In the genomic region with DNA sequence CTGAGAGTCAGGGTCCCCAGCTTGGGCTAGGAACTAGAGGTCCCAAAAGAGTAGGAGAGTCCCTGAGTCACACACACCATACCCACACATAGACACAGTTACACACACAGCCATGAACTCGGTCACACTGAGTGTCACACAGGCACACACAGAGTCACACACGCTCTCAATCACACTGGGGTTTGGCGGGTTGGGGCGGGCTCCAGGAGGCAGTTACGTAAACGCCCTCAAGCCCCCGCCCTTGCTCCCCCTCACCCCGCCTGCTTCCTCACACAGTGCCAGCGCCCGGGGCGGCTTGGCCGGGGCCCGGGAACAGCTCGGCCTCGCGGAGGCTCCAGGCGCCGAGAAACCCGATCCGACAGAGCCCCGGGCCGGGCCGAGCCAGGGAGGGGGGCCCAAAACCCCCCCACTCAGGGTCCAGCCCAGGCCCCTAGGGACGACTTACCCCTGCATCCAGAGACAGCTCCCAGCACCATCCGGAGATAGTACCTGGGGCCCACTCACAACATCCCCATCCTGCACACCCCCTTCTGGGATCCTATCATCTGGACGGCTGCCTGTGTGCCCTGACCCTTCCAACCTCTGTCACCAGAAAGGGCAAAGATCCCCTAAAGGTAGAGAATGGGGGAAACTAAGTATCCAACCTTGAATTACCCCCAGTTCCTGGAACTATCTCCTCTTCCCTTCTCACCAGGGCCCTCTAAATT, we compare ENCODE assay signal across 10 cellular contexts. TPM values are rescaled to one million over a fixed set of nuclear protein-coding genes. Genes with fewer than 3 reads are reported as not detected.
DNase-seq lines count a peak whose midpoint lies in the region; ATAC-seq and TF ChIP-seq lines count a peak whose summit lies in the region.
"Had no signal": no experiment of that assay in that cellular context is flagged by ENCODE, and none has a peak within 500 bp of the region (broad histone marks: within the 10 kb centered on the region; RNA-seq: fewer than 3 reads in every experiment).

No MANE protein-coding gene starts in this region.

- H3K27ac Mint-ChIP-seq in naive thymus-derived CD4-positive, alpha-beta T cell: peak overlapping the region in 1 of 9 donors; percentile 8
- no peak overlapping the region for H3K27ac Mint-ChIP-seq in HFFc6

- no peaks in the 10 kb centered on the region for H3K36me3 ChIP-seq in esophagus squamous epithelium
- H3K36me3 ChIP-seq in naive thymus-derived CD4-positive, alpha-beta T cell (ENCODE audit: control insufficient read depth in 2 of 3, insufficient read depth in 3 of 3, low read length in 3 of 3): no peaks in the 10 kb centered on the region

- peak; percentile 43 for ATAC-seq in naive thymus-derived CD4-positive, alpha-beta T cell
- ATAC-seq in HG02642 (IDR thresholded peaks at IDR 0.05; ENCODE audit: poor library complexity, unreplicated experiment): no peak

- POLR2A ChIA-PET in naive thymus-derived CD4-positive, alpha-beta T cell (lab: Charles Lee): no interaction called here

- H3K36me3 Mint-ChIP-seq in naive thymus-derived CD4-positive, alpha-beta T cell: peaks cover 0 to 5% (median 0%) of the 10 kb centered on the region in 5 donors
- no peaks in the 10 kb centered on the region for H3K36me3 Mint-ChIP-seq in HFFc6 (ENCODE audit: low read depth)

- peaks cover 10 to 31% (median 28%) of the 10 kb centered on the region in 7 donors for H3K4me1 Mint-ChIP-seq in naive thymus-derived CD4-positive, alpha-beta T cell
- no peaks in the 10 kb centered on the region for H3K4me1 Mint-ChIP-seq in HFFc6 (ENCODE audit: low read depth)

- no peak overlapping the region for H3K4me3 ChIP-seq in NB4 (ENCODE audit: low read depth, low read length)
- H3K4me3 ChIP-seq in esophagus squamous epithelium: peak overlapping the region in 1 of 4 donors; percentile 41
- H3K4me3 ChIP-seq in naive thymus-derived CD4-positive, alpha-beta T cell (ENCODE audit: low read length): no peak overlapping the region
- H3K4me3 ChIP-seq: SK-N-MC had no signal

- peaks cover 0 to 2% (median 0%) of the 10 kb centered on the region in 11 donors for H3K9me3 Mint-ChIP-seq in naive thymus-derived CD4-positive, alpha-beta T cell
- no peaks in the 10 kb centered on the region for H3K9me3 Mint-ChIP-seq in HFFc6

- TF ChIP-seq POLR2A in NB4 (IDR thresholded peaks at IDR 0.05; ENCODE audit: extremely low read depth, insufficient read length) (no peak), esophagus squamous epithelium (IDR thresholded peaks at IDR 0.05) (no peak)

- peaks cover 41 to 69% (median 54%) of the 10 kb centered on the region in 5 donors for H3K27me3 Mint-ChIP-seq in naive thymus-derived CD4-positive, alpha-beta T cell
- peaks cover 63% of the 10 kb centered on the region for H3K27me3 Mint-ChIP-seq in HFFc6 (ENCODE audit: insufficient read depth)

- DNase-seq in CD1c-positive myeloid dendritic cell (ENCODE audit: extremely low spot score) (peak; percentile 59), NB4 (ENCODE audit: low read depth) (peak; percentile 53), esophagus squamous epithelium (lab: John Stamatoyannopoulos, UW) (no peak), SHP77 (lab: John Stamatoyannopoulos, UW) (no peak), HFFc6 (no peak)
- DNase-seq in naive thymus-derived CD4-positive, alpha-beta T cell: no peak
- DNase-seq in stimulated activated naive CD4-positive, alpha-beta T cell (lab: John Stamatoyannopoulos, UW): no peak

- WGBS in esophagus squamous epithelium, 2 donors: 4 to 27% methylated on average over 3 to 4 of the region's 26 CpGs

- CTCF ChIA-PET in naive thymus-derived CD4-positive, alpha-beta T cell (lab: Charles Lee): interaction anchor here (1.1 to 3.3 kb wide), 4 partner anchors 10 to 189 kb away, joined by 4 to 17 read pairs (median 9); no protein-coding TSS in a partner anchor

- no peaks in the 10 kb centered on the region for H3K9me3 ChIP-seq in esophagus squamous epithelium
- H3K9me3 ChIP-seq in naive thymus-derived CD4-positive, alpha-beta T cell (ENCODE audit: control insufficient read depth in 2 of 3, low read length in 3 of 3): no peaks in the 10 kb centered on the region

- intact Hi-C loops in esophagus squamous epithelium (cut with DNase I): loop anchor here (5.0 kb wide), 1 partner anchor 151 kb away; no protein-coding TSS in a partner anchor
- intact Hi-C loops in naive thymus-derived CD4-positive, alpha-beta T cell (cut with micrococcal nuclease): loop anchor here (5.0 to 10.0 kb wide), 4 partner anchors 39 to 261 kb away; a partner anchor contains a TSS

- H3K4me1 ChIP-seq in esophagus squamous epithelium: peaks cover 29 to 64% (median 31%) of the 10 kb centered on the region in 3 donors
- peaks cover 0 to 13% of the 10 kb centered on the region in 2 donors for H3K4me1 ChIP-seq in naive thymus-derived CD4-positive, alpha-beta T cell (ENCODE audit: control insufficient read depth in 2 of 2, insufficient read depth in 2 of 2, low read length in 2 of 2)
- H3K4me1 ChIP-seq: parathyroid adenoma had no signal

- peak overlapping the region in 9 of 10 donors; percentile 28 to 91 (median 59) for H3K4me3 Mint-ChIP-seq in naive thymus-derived CD4-positive, alpha-beta T cell
- H3K4me3 Mint-ChIP-seq in HFFc6: no peak overlapping the region

- peaks cover 0 to 65% (median 2%) of the 10 kb centered on the region in 4 donors for H3K27me3 ChIP-seq in esophagus squamous epithelium
- H3K27me3 ChIP-seq in naive thymus-derived CD4-positive, alpha-beta T cell (ENCODE audit: control insufficient read depth in 2 of 2, insufficient read depth in 2 of 2, low read length in 2 of 2): peaks cover 4 to 17% of the 10 kb centered on the region in 2 donors

- TF ChIP-seq CTCF in NB4 (IDR thresholded peaks at IDR 0.05; ENCODE audit: low read depth, low read length) (no peak), esophagus squamous epithelium (IDR thresholded peaks at IDR 0.05) (no peak), HFFc6 (IDR thresholded peaks at IDR 0.05) (no peak)

- H3K27ac ChIP-seq in esophagus squamous epithelium: peak overlapping the region in 3 of 4 donors; percentile 68 to 71 (median 69)
- no peak overlapping the region for H3K27ac ChIP-seq in naive thymus-derived CD4-positive, alpha-beta T cell (ENCODE audit: low read depth, low read length)
- H3K27ac ChIP-seq: parathyroid adenoma, SK-N-MC had no signal

RNA-seq across cellular contexts. Expression of a gene that starts 3.5 kb away (rescaled TPM):
- 1 to 10 TPM in 1 of 4 donors, under 1 TPM in 2, not detected in 1; 0.29 to 4.6 (median 0.40) TPM for total RNA-seq in esophagus squamous epithelium
- not detected for total RNA-seq in naive thymus-derived CD4-positive, alpha-beta T cell
- polyA plus RNA-seq in naive thymus-derived CD4-positive, alpha-beta T cell: not detected
- total RNA-seq in HFFc6 (2021; fragmentation: NEBNext Ultra II Directional; extraction: Animal tissue kit (Norgen Biotek cat#: 25700)): not detected

RNA-seq across cellular contexts. Expression of a gene that starts 18.8 kb away (rescaled TPM):
- 10 to 100 TPM; 25.1 to 37.4 (median 28.0) TPM for total RNA-seq in esophagus squamous epithelium
- 10 to 100 TPM in 4 of 5 experiments, 1 to 10 TPM in 1; 8.8 to 27.3 (median 25.1) TPM for total RNA-seq in naive thymus-derived CD4-positive, alpha-beta T cell
- polyA plus RNA-seq in naive thymus-derived CD4-positive, alpha-beta T cell: 10 to 100 TPM; 48.5 to 58.2 TPM
- 10 to 100 TPM; 16.1 to 22.0 (median 19.6) TPM for total RNA-seq in HFFc6 (2021; fragmentation: NEBNext Ultra II Directional; extraction: Animal tissue kit (Norgen Biotek cat#: 25700))

RNA-seq across cellular contexts. Expression of a gene that starts 27.2 kb away (rescaled TPM):
- 100 to 1,000 TPM in 2 of 4 donors, 10 to 100 TPM in 2; 67.1 to 136 (median 103) TPM for total RNA-seq in esophagus squamous epithelium
- total RNA-seq in naive thymus-derived CD4-positive, alpha-beta T cell: 100 to 1,000 TPM in 1 of 5 experiments, 10 to 100 TPM in 4; 55.6 to 110 (median 73.0) TPM
- polyA plus RNA-seq in naive thymus-derived CD4-positive, alpha-beta T cell: 100 to 1,000 TPM; 125 to 129 TPM
- 100 to 1,000 TPM; 150 to 176 (median 161) TPM for total RNA-seq in HFFc6 (2021; fragmentation: NEBNext Ultra II Directional; extraction: Animal tissue kit (Norgen Biotek cat#: 25700))

RNA-seq across cellular contexts. Expression of a gene that starts 35.8 kb away (rescaled TPM):
- total RNA-seq in esophagus squamous epithelium: not detected
- total RNA-seq in naive thymus-derived CD4-positive, alpha-beta T cell: under 1 TPM in 2 of 5 experiments, not detected in 3; 0.27 to 0.36 TPM
- polyA plus RNA-seq in naive thymus-derived CD4-positive, alpha-beta T cell: not detected
- under 1 TPM in 2 of 6 experiments, not detected in 4; 0.14 to 0.17 TPM for total RNA-seq in HFFc6 (2021; fragmentation: NEBNext Ultra II Directional; extraction: Animal tissue kit (Norgen Biotek cat#: 25700))

RNA-seq across cellular contexts. Expression of a gene that starts 44.5 kb away (rescaled TPM):
- total RNA-seq in esophagus squamous epithelium: 100 to 1,000 TPM in 1 of 4 donors, 10 to 100 TPM in 3; 77.4 to 112 (median 88.7) TPM
- 10 to 100 TPM; 20.7 to 63.8 (median 46.0) TPM for total RNA-seq in naive thymus-derived CD4-positive, alpha-beta T cell
- 100 to 1,000 TPM in 1 of 2 donors, 10 to 100 TPM in 1; 93.5 to 102 TPM for polyA plus RNA-seq in naive thymus-derived CD4-positive, alpha-beta T cell
- 100 to 1,000 TPM; 126 to 148 (median 138) TPM for total RNA-seq in HFFc6 (2021; fragmentation: NEBNext Ultra II Directional; extraction: Animal tissue kit (Norgen Biotek cat#: 25700))

Comparison
In these comparisons a context has a peak if more than half of its experiments do, and no peak if none do; other contexts are left out.
1. DNase-seq: peak in CD1c-positive myeloid dendritic cell (single experiment) and NB4 (single experiment); none in esophagus squamous epithelium (single experiment), naive thymus-derived CD4-positive, alpha-beta T cell (0 of 9), SHP77 (0 of 2), HFFc6 (single experiment) and stimulated activated naive CD4-positive, alpha-beta T cell (0 of 6).